In the genomic region with DNA sequence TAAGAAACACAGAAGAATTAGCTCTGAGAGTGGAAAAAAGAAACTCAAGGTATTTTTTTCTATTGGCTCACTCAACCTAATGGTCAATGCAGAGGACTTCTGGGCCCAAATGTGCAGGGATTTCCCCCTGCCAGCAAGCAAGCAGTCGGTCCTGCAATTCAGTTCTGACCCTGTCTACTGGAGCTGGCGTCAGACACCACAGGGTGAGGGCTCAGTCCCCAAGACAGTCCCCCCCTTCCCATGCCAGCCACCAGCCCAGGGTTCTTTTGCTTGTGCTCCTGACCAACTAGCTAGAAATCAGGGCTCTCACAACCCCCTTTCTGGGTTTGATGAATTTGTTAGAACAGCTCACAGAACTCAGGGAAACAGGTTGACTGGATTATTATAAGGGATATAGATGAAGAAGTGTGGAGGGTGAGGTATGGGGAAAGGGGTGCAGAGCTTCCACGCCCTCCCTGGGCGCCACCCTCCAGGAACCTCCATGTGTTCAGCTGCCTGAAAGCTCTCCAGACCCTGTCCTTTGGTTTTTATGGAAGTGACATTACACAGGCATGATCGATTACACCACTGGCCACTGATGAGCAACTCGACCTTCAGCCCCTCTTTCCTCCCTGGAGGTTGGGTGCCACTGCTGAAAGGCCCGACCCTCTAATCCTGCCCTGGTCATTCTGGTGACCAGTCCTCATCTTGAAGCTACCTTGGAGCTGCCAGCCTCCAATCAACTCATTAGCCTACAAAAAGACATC, we compare ENCODE assay signal across 1 cellular context.
TF ChIP-seq lines count a peak whose summit lies in the region.

No MANE protein-coding gene starts in this region.

TF ChIP-seq in HEK293T, 16 proteins besides CTCF, POLR2A, EP300 and RAD21 (continued from another document):
- TF ChIP-seq CTBP1 (IDR thresholded peaks at IDR 0.05; ENCODE audit: borderline replicate concordance) = no peak
- TF ChIP-seq TARDBP (IDR thresholded peaks at IDR 0.05) = no peak
- no peak for TF ChIP-seq FOXM1 (IDR thresholded peaks at IDR 0.05; ENCODE audit: borderline replicate concordance)
- TF ChIP-seq NFRKB (IDR thresholded peaks at IDR 0.05) = no peak
- TF ChIP-seq, protein P1, sequence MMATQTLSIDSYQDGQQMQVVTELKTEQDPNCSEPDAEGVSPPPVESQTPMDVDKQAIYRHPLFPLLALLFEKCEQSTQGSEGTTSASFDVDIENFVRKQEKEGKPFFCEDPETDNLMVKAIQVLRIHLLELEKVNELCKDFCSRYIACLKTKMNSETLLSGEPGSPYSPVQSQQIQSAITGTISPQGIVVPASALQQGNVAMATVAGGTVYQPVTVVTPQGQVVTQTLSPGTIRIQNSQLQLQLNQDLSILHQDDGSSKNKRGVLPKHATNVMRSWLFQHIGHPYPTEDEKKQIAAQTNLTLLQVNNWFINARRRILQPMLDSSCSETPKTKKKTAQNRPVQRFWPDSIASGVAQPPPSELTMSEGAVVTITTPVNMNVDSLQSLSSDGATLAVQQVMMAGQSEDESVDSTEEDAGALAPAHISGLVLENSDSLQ (IDR thresholded peaks at IDR 0.05) = no peak
- no peak for TF ChIP-seq L3MBTL2 (conservative IDR thresholded peaks at IDR 0.05)
